In the genomic region with DNA sequence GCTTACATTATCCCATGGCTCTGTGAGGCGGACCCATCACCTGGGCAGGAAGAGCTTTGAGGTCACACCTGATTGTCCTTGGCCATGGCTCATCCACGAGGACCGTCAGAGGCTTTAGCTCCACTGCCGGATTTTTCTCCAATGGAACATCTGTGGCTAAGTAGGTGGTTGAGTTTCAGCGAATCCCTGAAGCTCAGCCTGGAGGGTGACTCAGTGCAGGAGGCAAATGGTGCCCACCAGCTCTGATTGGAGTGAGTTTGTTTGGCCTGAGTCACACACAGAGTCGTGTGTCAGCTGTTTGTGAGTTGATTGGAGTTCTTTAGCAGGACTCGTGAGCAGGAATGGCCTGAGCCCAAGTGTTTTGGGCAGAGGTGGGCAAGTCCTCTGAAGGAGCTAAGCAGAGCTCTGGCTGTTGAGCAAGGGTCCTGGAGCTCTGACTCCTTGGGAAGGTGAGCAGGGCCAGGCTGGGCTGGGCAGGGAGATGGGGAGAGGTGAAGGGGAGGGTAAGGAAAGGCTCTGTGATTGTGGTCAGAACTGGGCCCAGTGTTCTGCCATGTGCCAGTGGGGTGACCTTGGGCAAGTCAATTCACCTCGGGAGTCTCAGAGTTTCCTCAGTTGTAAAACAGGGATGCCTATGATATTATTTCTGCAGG, we compare ENCODE assay signal across 19 cellular contexts. TPM values are rescaled to one million over a fixed set of nuclear protein-coding genes. Genes with fewer than 3 reads are reported as not detected.
A peak's percentile ranks its signal among the peaks of the same experiment; 100 is the strongest.
DNase-seq lines count a peak whose midpoint lies in the region; ATAC-seq, FAIRE-seq and TF ChIP-seq lines count a peak whose summit lies in the region.
"Had no signal": no experiment of that assay in that cellular context is flagged by ENCODE, and none has a peak within 500 bp of the region (broad histone marks: within the 10 kb centered on the region; RNA-seq: fewer than 3 reads in every experiment).

No MANE protein-coding gene starts in this region.

- H3K4me1 Mint-ChIP-seq in endodermal cell, result no peaks in the 10 kb centered on the region
- H3K4me1 Mint-ChIP-seq: stimulated activated effector memory CD8-positive, alpha-beta T cell treated with anti-CD3 and anti-CD28 coated beads, Interleukin-12 subunit alpha, Interleukin-12 subunit beta, amount 100 ng/mL, for 72 hours had no signal

- peak; percentile 20 to 29 for DNase-seq in A549 (ENCODE audit: low read depth in 1 of 2, low spot score in 1 of 2)
- peak; percentile 45 for DNase-seq in HCEC 1CT
- peak; percentile 38 to 58 for DNase-seq in foreskin fibroblast
- DNase-seq in endodermal cell, result no peak
- DNase-seq in SIG-M5 treated with dmso at 0.1 percent for 504 hours (lab: John Stamatoyannopoulos, UW; ENCODE audit: unreplicated experiment), result no peak
- no peak for DNase-seq in NCI-H1048 (lab: John Stamatoyannopoulos, UW)
- DNase-seq in SW 1271 (lab: John Stamatoyannopoulos, UW), result no peak
- DNase-seq: activated naive CD4-positive, alpha-beta T cell treated with anti-CD3 and anti-CD28 coated beads, Interleukin-2, amount 50 U/mL, for 16 hours; DMS79 treated with DMSO at 0.1 percent for 48 hours; NCI-H1417; NCI-H524 treated with DMSO at 0.1 percent for 48 hours; SHP77 treated with DMSO at 0.1 percent for 48 hours had no signal

- H3K9ac ChIP-seq in endodermal cell (ENCODE audit: extremely low read depth, low read length, poor library complexity, severe bottlenecking), result no peak overlapping the region

- no peak for TF ChIP-seq RAD21 in A549 (conservative IDR thresholded peaks at IDR 0.05 in 1 of 2, IDR thresholded peaks at IDR 0.05 in 1 of 2)

- peaks cover 64% of the 10 kb centered on the region for H3K27me3 Mint-ChIP-seq in endodermal cell (ENCODE audit: insufficient read depth)

- H3K4me2 ChIP-seq in A549, result no peak overlapping the region

- H3K4me3 ChIP-seq in A549, result no peak overlapping the region
- no peak overlapping the region for H3K4me3 ChIP-seq in foreskin fibroblast (ENCODE audit: low read depth in 1 of 2, low read length in 2 of 2)
- H3K4me3 ChIP-seq in endodermal cell (ENCODE audit: low read length), result no peak overlapping the region
- H3K4me3 ChIP-seq: coronary artery had no signal

- no peak for TF ChIP-seq POLR2A in A549 (IDR thresholded peaks at IDR 0.05; ENCODE audit: low read length)

- no peak overlapping the region for H3K4me3 Mint-ChIP-seq in endodermal cell
- H3K4me3 Mint-ChIP-seq: stimulated activated effector memory CD8-positive, alpha-beta T cell treated with anti-CD3 and anti-CD28 coated beads, Interleukin-12 subunit alpha, Interleukin-12 subunit beta, amount 100 ng/mL, for 72 hours had no signal

- H3K4me1 ChIP-seq in A549 (no peaks in the 10 kb centered on the region), endodermal cell (ENCODE audit: control insufficient read depth, insufficient read depth, low read length) (no peaks in the 10 kb centered on the region)

- no peaks in the 10 kb centered on the region for H3K36me3 Mint-ChIP-seq in endodermal cell (ENCODE audit: low read depth)
- H3K36me3 Mint-ChIP-seq: stimulated activated effector memory CD8-positive, alpha-beta T cell treated with anti-CD3 and anti-CD28 coated beads, Interleukin-12 subunit alpha, Interleukin-12 subunit beta, amount 100 ng/mL, for 72 hours had no signal

- H3K27me3 ChIP-seq in endodermal cell (ENCODE audit: control insufficient read depth, insufficient read depth, low read length, poor library complexity, severe bottlenecking), result peaks cover 98% of the 10 kb centered on the region

- CTCF ChIA-PET in A549 (lab: Yijun Ruan, JAX), result interaction anchor here (0.7 to 1.5 kb wide), 5 partner anchors 11 to 345 kb away, joined by 3 read pairs; no protein-coding TSS in a partner anchor

- peak; percentile 9 to 32; a peak in 1 of 6 replicates for ATAC-seq in A549
- ATAC-seq in SK-N-SH treated with all-trans-retinoic acid at 6 μM for 48 hours, result peak; percentile 41
- ATAC-seq: stimulated activated effector memory CD8-positive, alpha-beta T cell treated with anti-CD3 and anti-CD28 coated beads, Interleukin-12 subunit alpha, Interleukin-12 subunit beta, amount 100 ng/mL, for 72 hours had no signal

- no peak overlapping the region for H3K27ac Mint-ChIP-seq in endodermal cell
- H3K27ac Mint-ChIP-seq: stimulated activated effector memory CD8-positive, alpha-beta T cell treated with anti-CD3 and anti-CD28 coated beads, Interleukin-12 subunit alpha, Interleukin-12 subunit beta, amount 100 ng/mL, for 72 hours had no signal

- WGBS in A549 (ENCODE audit: missing lambda C conversion rate), result 60% methylated on average over 8 of the region's 8 CpGs
- WGBS in endodermal cell (ENCODE audit: insufficient coverage in 1 of 2, insufficient read length in 1 of 2), 2 experiments, result 69 to 79% methylated on average over 8 of the region's 8 CpGs

- no peak overlapping the region for H3K27ac ChIP-seq in A549
- H3K27ac ChIP-seq in endodermal cell (ENCODE audit: low read depth, low read length), result no peak overlapping the region
- H3K27ac ChIP-seq: coronary artery had no signal

- no peaks in the 10 kb centered on the region for H3K36me3 ChIP-seq in endodermal cell (ENCODE audit: control insufficient read depth, insufficient read depth, low read length)

- FAIRE-seq in A549 (lab: Jason Lieb, UNC), result no peak
- FAIRE-seq: islet of Langerhans had no signal

- H3K9me3 ChIP-seq in A549 (no peaks in the 10 kb centered on the region), endodermal cell (ENCODE audit: control insufficient read depth, low read length) (no peaks in the 10 kb centered on the region)

- TF ChIP-seq EP300 in A549 (IDR thresholded peaks at IDR 0.05), result no peak

- POLR2A ChIA-PET in A549 (lab: Yijun Ruan, JAX), result no interaction called here

- TF ChIP-seq CTCF in A549 (IDR thresholded peaks at IDR 0.05) (no peak), foreskin fibroblast (IDR thresholded peaks at IDR 0.05; ENCODE audit: low read depth, low read length) (no peak), endodermal cell (conservative IDR thresholded peaks at IDR 0.05) (no peak)

- H3K9me3 Mint-ChIP-seq in endodermal cell, result no peaks in the 10 kb centered on the region
- H3K9me3 Mint-ChIP-seq: stimulated activated effector memory CD8-positive, alpha-beta T cell treated with anti-CD3 and anti-CD28 coated beads, Interleukin-12 subunit alpha, Interleukin-12 subunit beta, amount 100 ng/mL, for 72 hours had no signal

TF ChIP-seq in A549, 52 proteins besides CTCF, POLR2A, EP300 and RAD21 (continues in another document):
- TF ChIP-seq CHD4 (IDR thresholded peaks at IDR 0.05; ENCODE audit: borderline replicate concordance) (no peak), KDM1A (IDR thresholded peaks at IDR 0.05; ENCODE audit: low read depth) (no peak), JUN (IDR thresholded peaks at IDR 0.05) (no peak), NR3C1 (IDR thresholded peaks at IDR 0.05) (no peak), MAZ (IDR thresholded peaks at IDR 0.05; ENCODE audit: borderline replicate concordance, low read depth, low read length) (no peak), FOSB (CRISPR knock-in tag; IDR thresholded peaks at IDR 0.05) (no peak), POLR2AphosphoS2 (conservative IDR thresholded peaks at IDR 0.05; ENCODE audit: low read length) (no peak)

TF ChIP-seq in SK-N-SH treated with all-trans-retinoic acid at 6 μM for 48 hours, 23 proteins besides CTCF, POLR2A, EP300 and RAD21 (continues in another document):
- no peak for TF ChIP-seq SNAI2 (CRISPR knock-in tag; IDR thresholded peaks at IDR 0.05)
- TF ChIP-seq TCF4 (CRISPR knock-in tag; IDR thresholded peaks at IDR 0.05; ENCODE audit: borderline replicate concordance), result no peak
- TF ChIP-seq ZNF8 (CRISPR knock-in tag; IDR thresholded peaks at IDR 0.05), result no peak

RNA-seq across cellular contexts. Expression of a gene that starts 2.0 kb away (rescaled TPM):
- polyA plus RNA-seq in A549 (2011; rRNA removed), result 0.56 and 0.91 TPM in 2 replicates
- 0.86 and 1.3 TPM in 2 replicates for polyA plus RNA-seq in A549 (2012; cell fraction: cytosol; rRNA removed)
- polyA plus RNA-seq in A549 (2012; cell fraction: nucleus; rRNA removed), result 3.1 and 3.3 TPM in 2 replicates
- 2.2 to 2.5 TPM (median 2.3 TPM) in 3 replicates for polyA plus RNA-seq in A549 (2017; fragmentation: RNase III; extraction: RNeasy Plus Mini Kit Qiagen cat#74134 plus additional on column Dnase treatment)
- polyA minus RNA-seq in A549 (2011; rRNA and poly(A)+ RNA removed), result 3.0 and 5.0 TPM in 2 replicates
- under 1 TPM in 1 of 2 donors, not detected in 1; 0.07 TPM for total RNA-seq in endodermal cell
- 0.32 TPM for polyA plus RNA-seq in endodermal cell (2013, experiment 1 of 2)
- 0.21 TPM for polyA plus RNA-seq in endodermal cell (2013, experiment 2 of 2)
- total RNA-seq: pulmonary artery endothelial cell had no signal

RNA-seq across cellular contexts. Expression of a gene that starts 40.0 kb away (rescaled TPM):
- polyA plus RNA-seq in A549 (2011; rRNA removed) (not detected in 2 replicates), A549 (2017; fragmentation: RNase III; extraction: RNeasy Plus Mini Kit Qiagen cat#74134 plus additional on column Dnase treatment) (not detected in 3 replicates)
- not detected in 2 replicates for polyA plus RNA-seq in A549 (2012; cell fraction: cytosol; rRNA removed)
- polyA plus RNA-seq in A549 (2012; cell fraction: nucleus; rRNA removed), result 0.06 TPM in 1 of 2 replicates, not detected in the other
- polyA minus RNA-seq in A549 (2011; rRNA and poly(A)+ RNA removed), result 0.12 TPM in 1 of 2 replicates, not detected in the other
- total RNA-seq in endodermal cell, result not detected
- not detected for polyA plus RNA-seq in endodermal cell (2013, experiment 1 of 2)
- not detected for polyA plus RNA-seq in endodermal cell (2013, experiment 2 of 2)
- total RNA-seq: fibroblast of villous mesenchyme, pulmonary artery endothelial cell, urinary bladder had no signal
- polyA plus RNA-seq: urinary bladder had no signal

RNA-seq across cellular contexts. Expression of a gene that starts 57.9 kb away (rescaled TPM):
- polyA plus RNA-seq in A549 (2011; rRNA removed) (1.1 and 1.8 TPM in 2 replicates), A549 (2017; fragmentation: RNase III; extraction: RNeasy Plus Mini Kit Qiagen cat#74134 plus additional on column Dnase treatment) (2.2 to 2.4 TPM (median 2.2 TPM) in 3 replicates)
- polyA plus RNA-seq in A549 (2012; cell fraction: cytosol; rRNA removed), result 2.6 and 4.0 TPM in 2 replicates
- polyA plus RNA-seq in A549 (2012; cell fraction: nucleus; rRNA removed), result 6.8 and 9.0 TPM in 2 replicates
- 3.5 and 3.6 TPM in 2 replicates for polyA minus RNA-seq in A549 (2011; rRNA and poly(A)+ RNA removed)
- total RNA-seq in endodermal cell, result 10 to 100 TPM in 1 of 2 donors, 1 to 10 TPM in 1; 7.6 to 10.2 TPM
- 5.3 TPM for polyA plus RNA-seq in endodermal cell (2013, experiment 1 of 2)
- 4.8 TPM for polyA plus RNA-seq in endodermal cell (2013, experiment 2 of 2)

Comparison
In these comparisons a context has a peak if more than half of its experiments do, and no peak if none do; other contexts are left out.
1. DNase-seq: peak in A549 (2 of 2), HCEC 1CT (single experiment) and foreskin fibroblast (2 of 2); none in endodermal cell (single experiment), SIG-M5 treated with dmso at 0.1 percent for 504 hours (single experiment), NCI-H1048 (single experiment) and SW 1271 (0 of 2).